In genomic region chr11:125621995-125622394, GRCh38 we compare ENCODE assay signal across 14 cellular contexts. TPM values are rescaled to one million over a fixed set of nuclear protein-coding genes. Genes with fewer than 3 reads are reported as not detected.
DNase-seq lines count a peak whose midpoint lies in the region; ATAC-seq and TF ChIP-seq lines count a peak whose summit lies in the region.
"Had no signal": no experiment of that assay in that cellular context is flagged by ENCODE, and none has a peak within 500 bp of the region (broad histone marks: within the 10 kb centered on the region; RNA-seq: fewer than 3 reads in every experiment).

No MANE protein-coding gene starts in this region.

- no peak for TF ChIP-seq EP300 in SK-N-SH (IDR thresholded peaks at IDR 0.05; ENCODE audit: borderline replicate concordance in 1 of 2, low read depth in 1 of 2, low read length in 1 of 2)

- H3K4me2 ChIP-seq in SK-N-SH: no peak overlapping the region

- CTCF ChIA-PET in SK-N-SH (lab: Yijun Ruan, JAX): no interaction called here
- CTCF ChIA-PET in RWPE1 (lab: Yijun Ruan, JAX): no interaction called here

- 61% methylated on average over 2 of the region's 2 CpGs for WGBS in SK-N-SH (ENCODE audit: low lambda C conversion rate)

- no peak overlapping the region for H2AFZ ChIP-seq in SK-N-SH (ENCODE audit: low read depth)

- no peaks in the 10 kb centered on the region for H3K9me2 ChIP-seq in SK-N-SH

- H3K36me3 Mint-ChIP-seq in stimulated activated effector memory CD8-positive, alpha-beta T cell treated with anti-CD3 and anti-CD28 coated beads, Interleukin-12 subunit alpha, Interleukin-12 subunit beta, amount 100 ng/mL, for 72 hours: peaks cover 93% of the 10 kb centered on the region

- no peak overlapping the region for H3K4me3 ChIP-seq in SK-N-SH (ENCODE audit: low read depth in 2 of 2, low read length in 1 of 2)
- H3K4me3 ChIP-seq: SJSA1, transverse colon had no signal

- H3K9ac ChIP-seq in SK-N-SH: no peak overlapping the region

- H3K27ac ChIP-seq in SK-N-SH (ENCODE audit: low read depth in 2 of 2, low read length in 1 of 2): no peak overlapping the region
- no peak overlapping the region for H3K27ac ChIP-seq in RWPE1
- H3K27ac ChIP-seq: SJSA1 had no signal

- TF ChIP-seq CTCF in SK-N-SH (IDR thresholded peaks at IDR 0.05) (no peak), RWPE1 (conservative IDR thresholded peaks at IDR 0.05; ENCODE audit: low read depth) (no peak)

- H4K20me1 ChIP-seq in SK-N-SH (ENCODE audit: insufficient read depth): no peaks in the 10 kb centered on the region

- peaks cover 70% of the 10 kb centered on the region for H3F3A ChIP-seq in SK-N-SH (replicated peaks; ENCODE audit: insufficient read depth)

- H3K9me3 ChIP-seq in SK-N-SH: no peaks in the 10 kb centered on the region
- H3K9me3 ChIP-seq: SJSA1, transverse colon had no signal

- no peak for TF ChIP-seq RAD21 in SK-N-SH (IDR thresholded peaks at IDR 0.05; ENCODE audit: low read length)

- H3K4me3 Mint-ChIP-seq in stimulated activated effector memory CD8-positive, alpha-beta T cell treated with anti-CD3 and anti-CD28 coated beads, Interleukin-12 subunit alpha, Interleukin-12 subunit beta, amount 100 ng/mL, for 72 hours: no peak overlapping the region

- peaks cover 14% of the 10 kb centered on the region for H3K79me2 ChIP-seq in SK-N-SH (ENCODE audit: insufficient read depth)

- peak overlapping the region; percentile 54 for H3K27ac Mint-ChIP-seq in stimulated activated effector memory CD8-positive, alpha-beta T cell treated with anti-CD3 and anti-CD28 coated beads, Interleukin-12 subunit alpha, Interleukin-12 subunit beta, amount 100 ng/mL, for 72 hours

- H3K4me1 ChIP-seq in SK-N-SH (ENCODE audit: control insufficient read depth in 1 of 2, insufficient read depth in 2 of 2, low read depth in 1 of 2, low read length in 1 of 2): peaks cover 0 to 7% of the 10 kb centered on the region in 2 experiments; a peak in 3 of 4 replicates

- peaks cover 24% of the 10 kb centered on the region for H3K4me1 Mint-ChIP-seq in stimulated activated effector memory CD8-positive, alpha-beta T cell treated with anti-CD3 and anti-CD28 coated beads, Interleukin-12 subunit alpha, Interleukin-12 subunit beta, amount 100 ng/mL, for 72 hours

- H3K27me3 ChIP-seq in SK-N-SH (ENCODE audit: insufficient read depth): no peaks in the 10 kb centered on the region
- H3K27me3 ChIP-seq: SJSA1, transverse colon had no signal

- ATAC-seq in SK-N-SH treated with all-trans-retinoic acid at 6 μM for 48 hours (no peak), HG03565 (IDR thresholded peaks at IDR 0.05; ENCODE audit: unreplicated experiment) (no peak), HG03354 (IDR thresholded peaks at IDR 0.05; ENCODE audit: poor library complexity, severe bottlenecking, unreplicated experiment) (no peak)
- ATAC-seq in stimulated activated effector memory CD8-positive, alpha-beta T cell treated with anti-CD3 and anti-CD28 coated beads, Interleukin-12 subunit alpha, Interleukin-12 subunit beta, amount 100 ng/mL, for 72 hours: no peak

- peaks cover 44 to 61% of the 10 kb centered on the region in 2 experiments for H3K36me3 ChIP-seq in SK-N-SH (replicated peaks in 1 of 2; ENCODE audit: control insufficient read depth in 1 of 2, insufficient read depth in 2 of 2, low read length in 1 of 2)

- POLR2A ChIA-PET in SK-N-SH (lab: Yijun Ruan, JAX): no interaction called here
- POLR2A ChIA-PET in RWPE1 (lab: Yijun Ruan, JAX; ENCODE audit: low non-redundant PET): no interaction called here

- no peak for DNase-seq in SK-N-SH
- peak; percentile 60 for DNase-seq in RWPE1 (ENCODE audit: low spot score)
- peak; percentile 65 for DNase-seq in fibroblast of peridontal ligament (ENCODE audit: extremely low read depth)
- no peak for DNase-seq in stimulated activated effector memory CD8-positive, alpha-beta T cell treated with anti-CD3 and anti-CD28 coated beads, Interleukin-12 subunit alpha, Interleukin-12 subunit beta, amount 100 ng/mL, for 72 hours (ENCODE audit: low spot score in 2 of 2)
- no peak for DNase-seq in NCI-H2171 (lab: John Stamatoyannopoulos, UW)
- DNase-seq: activated CD4-positive, CD25-positive, alpha-beta regulatory T cell; NCI-H524 treated with DMSO at 0.1 percent for 48 hours; transverse colon had no signal

- no peaks in the 10 kb centered on the region for H3K9me3 Mint-ChIP-seq in stimulated activated effector memory CD8-positive, alpha-beta T cell treated with anti-CD3 and anti-CD28 coated beads, Interleukin-12 subunit alpha, Interleukin-12 subunit beta, amount 100 ng/mL, for 72 hours
- H3K9me3 Mint-ChIP-seq: brain had no signal

TF ChIP-seq in SK-N-SH, 30 proteins besides CTCF, POLR2A, EP300 and RAD21:
- TF ChIP-seq TAF1 (IDR thresholded peaks at IDR 0.05; ENCODE audit: borderline replicate concordance, low read depth, low read length): no peak
- TF ChIP-seq SMC3 (IDR thresholded peaks at IDR 0.05; ENCODE audit: low read depth, low read length): no peak
- no peak for TF ChIP-seq RXRA (IDR thresholded peaks at IDR 0.05; ENCODE audit: borderline replicate concordance, low read depth)
- TF ChIP-seq FOXJ3 (CRISPR knock-in tag; IDR thresholded peaks at IDR 0.05): no peak
- 0 out of 2 replicates have a peak, but pooled peaks have one; percentile 28 for TF ChIP-seq JUND (IDR thresholded peaks at IDR 0.05)

TF ChIP-seq in SK-N-SH treated with all-trans-retinoic acid at 6 μM for 48 hours, 23 proteins besides CTCF, POLR2A, EP300 and RAD21 (continues in another document):
- TF ChIP-seq ZC3H10 (CRISPR knock-in tag; IDR thresholded peaks at IDR 0.05) (no peak), PATZ1 (CRISPR knock-in tag; IDR thresholded peaks at IDR 0.05; ENCODE audit: borderline replicate concordance) (no peak), GLIS3 (CRISPR knock-in tag; IDR thresholded peaks at IDR 0.05) (no peak), ARNTL (CRISPR knock-in tag; IDR thresholded peaks at IDR 0.05; ENCODE audit: borderline replicate concordance, low read depth) (no peak), ISL1 (CRISPR knock-in tag; IDR thresholded peaks at IDR 0.05) (no peak), POU6F1 (CRISPR knock-in tag; IDR thresholded peaks at IDR 0.05; ENCODE audit: borderline replicate concordance, low read depth) (no peak), ZNF565 (CRISPR knock-in tag; conservative IDR thresholded peaks at IDR 0.05; ENCODE audit: low read depth) (no peak)

RNA-seq across cellular contexts. Expression of gene CHEK1, which starts 3.0 kb away (rescaled TPM):
- polyA plus RNA-seq in SK-N-SH (2012; rRNA removed): 12.1 and 14.8 TPM in 2 replicates
- 16.6 and 17.9 TPM in 2 replicates for polyA plus RNA-seq in SK-N-SH (2012; cell fraction: cytosol; rRNA removed)
- polyA plus RNA-seq in SK-N-SH (2012; cell fraction: nucleus; rRNA removed): 5.2 and 10.9 TPM in 2 replicates

RNA-seq across cellular contexts. Expression of gene STT3A, which starts 29.3 kb away (rescaled TPM):
- polyA plus RNA-seq in SK-N-SH (2012; rRNA removed): 101 and 156 TPM in 2 replicates
- 89.0 and 114 TPM in 2 replicates for polyA plus RNA-seq in SK-N-SH (2012; cell fraction: cytosol; rRNA removed)
- polyA plus RNA-seq in SK-N-SH (2012; cell fraction: nucleus; rRNA removed): 68.1 and 118 TPM in 2 replicates

RNA-seq across cellular contexts. Expression of gene EI24, which starts 52.7 kb away (rescaled TPM):
- polyA plus RNA-seq in SK-N-SH (2012; rRNA removed): 85.5 and 104 TPM in 2 replicates
- polyA plus RNA-seq in SK-N-SH (2012; cell fraction: cytosol; rRNA removed): 119 and 123 TPM in 2 replicates
- 18.1 and 29.0 TPM in 2 replicates for polyA plus RNA-seq in SK-N-SH (2012; cell fraction: nucleus; rRNA removed)

RNA-seq across cellular contexts. Expression of gene ACRV1, which starts 58.7 kb away (rescaled TPM):
- polyA plus RNA-seq in SK-N-SH (2012; rRNA removed): not detected in 2 replicates
- polyA plus RNA-seq in SK-N-SH (2012; cell fraction: cytosol; rRNA removed): 0.05 TPM in 1 of 2 replicates, not detected in the other
- 0.06 TPM in 1 of 2 replicates, not detected in the other for polyA plus RNA-seq in SK-N-SH (2012; cell fraction: nucleus; rRNA removed)
- polyA plus RNA-seq: AG04450 had no signal

Comparison
In these comparisons a context has a peak if more than half of its experiments do, and no peak if none do; other contexts are left out.
1. DNase-seq: peak in RWPE1 (single experiment) and fibroblast of peridontal ligament (single experiment); none in SK-N-SH (single experiment), stimulated activated effector memory CD8-positive, alpha-beta T cell treated with anti-CD3 and anti-CD28 coated beads, Interleukin-12 subunit alpha, Interleukin-12 subunit beta, amount 100 ng/mL, for 72 hours (0 of 2) and NCI-H2171 (single experiment).